2 cellular contexts compared by ENCODE assay signal in the genomic region with DNA sequence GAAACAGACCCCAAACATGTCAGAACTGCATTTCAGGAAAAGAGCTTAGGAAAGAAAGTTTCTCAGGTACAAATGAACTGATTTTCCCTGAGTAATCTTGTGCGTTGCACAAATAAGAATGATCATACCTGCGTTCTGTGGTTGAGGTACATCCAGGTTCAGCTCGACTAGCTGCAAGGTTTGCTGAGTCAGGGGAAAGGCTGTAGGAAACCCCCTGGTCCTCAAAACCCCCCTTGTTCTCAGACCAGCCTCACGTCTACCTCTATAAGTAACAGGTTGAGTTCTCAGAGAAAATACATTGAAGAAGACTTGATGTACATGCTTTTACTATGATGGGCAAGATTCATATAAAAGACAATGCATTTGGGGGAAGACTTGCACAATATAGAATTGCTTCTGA.
TF ChIP-seq lines count a peak whose summit lies in the region.

No MANE protein-coding gene starts in this region.

TF ChIP-seq in HepG2, 621 proteins besides CTCF, POLR2A, EP300 and RAD21:
- TF ChIP-seq ZNF784 (CRISPR knock-in tag; IDR thresholded peaks at IDR 0.05; ENCODE audit: borderline replicate concordance) (no peak), GATAD1 (CRISPR knock-in tag; IDR thresholded peaks at IDR 0.05) (no peak), CREM (IDR thresholded peaks at IDR 0.05) (no peak), CREM (CRISPR knock-in tag; IDR thresholded peaks at IDR 0.05) (no peak), ZNF850 (CRISPR knock-in tag; conservative IDR thresholded peaks at IDR 0.05) (no peak), MAFK (conservative IDR thresholded peaks at IDR 0.05 in 1 of 2, IDR thresholded peaks at IDR 0.05 in 1 of 2; ENCODE audit: low read length in 2 of 2) (peak; percentile 56 to 85), MAFF (IDR thresholded peaks at IDR 0.05; ENCODE audit: low read depth, low read length) (peak; percentile 73), JUN (CRISPR knock-in tag; IDR thresholded peaks at IDR 0.05) (no peak)
- TF ChIP-seq, protein P1, sequence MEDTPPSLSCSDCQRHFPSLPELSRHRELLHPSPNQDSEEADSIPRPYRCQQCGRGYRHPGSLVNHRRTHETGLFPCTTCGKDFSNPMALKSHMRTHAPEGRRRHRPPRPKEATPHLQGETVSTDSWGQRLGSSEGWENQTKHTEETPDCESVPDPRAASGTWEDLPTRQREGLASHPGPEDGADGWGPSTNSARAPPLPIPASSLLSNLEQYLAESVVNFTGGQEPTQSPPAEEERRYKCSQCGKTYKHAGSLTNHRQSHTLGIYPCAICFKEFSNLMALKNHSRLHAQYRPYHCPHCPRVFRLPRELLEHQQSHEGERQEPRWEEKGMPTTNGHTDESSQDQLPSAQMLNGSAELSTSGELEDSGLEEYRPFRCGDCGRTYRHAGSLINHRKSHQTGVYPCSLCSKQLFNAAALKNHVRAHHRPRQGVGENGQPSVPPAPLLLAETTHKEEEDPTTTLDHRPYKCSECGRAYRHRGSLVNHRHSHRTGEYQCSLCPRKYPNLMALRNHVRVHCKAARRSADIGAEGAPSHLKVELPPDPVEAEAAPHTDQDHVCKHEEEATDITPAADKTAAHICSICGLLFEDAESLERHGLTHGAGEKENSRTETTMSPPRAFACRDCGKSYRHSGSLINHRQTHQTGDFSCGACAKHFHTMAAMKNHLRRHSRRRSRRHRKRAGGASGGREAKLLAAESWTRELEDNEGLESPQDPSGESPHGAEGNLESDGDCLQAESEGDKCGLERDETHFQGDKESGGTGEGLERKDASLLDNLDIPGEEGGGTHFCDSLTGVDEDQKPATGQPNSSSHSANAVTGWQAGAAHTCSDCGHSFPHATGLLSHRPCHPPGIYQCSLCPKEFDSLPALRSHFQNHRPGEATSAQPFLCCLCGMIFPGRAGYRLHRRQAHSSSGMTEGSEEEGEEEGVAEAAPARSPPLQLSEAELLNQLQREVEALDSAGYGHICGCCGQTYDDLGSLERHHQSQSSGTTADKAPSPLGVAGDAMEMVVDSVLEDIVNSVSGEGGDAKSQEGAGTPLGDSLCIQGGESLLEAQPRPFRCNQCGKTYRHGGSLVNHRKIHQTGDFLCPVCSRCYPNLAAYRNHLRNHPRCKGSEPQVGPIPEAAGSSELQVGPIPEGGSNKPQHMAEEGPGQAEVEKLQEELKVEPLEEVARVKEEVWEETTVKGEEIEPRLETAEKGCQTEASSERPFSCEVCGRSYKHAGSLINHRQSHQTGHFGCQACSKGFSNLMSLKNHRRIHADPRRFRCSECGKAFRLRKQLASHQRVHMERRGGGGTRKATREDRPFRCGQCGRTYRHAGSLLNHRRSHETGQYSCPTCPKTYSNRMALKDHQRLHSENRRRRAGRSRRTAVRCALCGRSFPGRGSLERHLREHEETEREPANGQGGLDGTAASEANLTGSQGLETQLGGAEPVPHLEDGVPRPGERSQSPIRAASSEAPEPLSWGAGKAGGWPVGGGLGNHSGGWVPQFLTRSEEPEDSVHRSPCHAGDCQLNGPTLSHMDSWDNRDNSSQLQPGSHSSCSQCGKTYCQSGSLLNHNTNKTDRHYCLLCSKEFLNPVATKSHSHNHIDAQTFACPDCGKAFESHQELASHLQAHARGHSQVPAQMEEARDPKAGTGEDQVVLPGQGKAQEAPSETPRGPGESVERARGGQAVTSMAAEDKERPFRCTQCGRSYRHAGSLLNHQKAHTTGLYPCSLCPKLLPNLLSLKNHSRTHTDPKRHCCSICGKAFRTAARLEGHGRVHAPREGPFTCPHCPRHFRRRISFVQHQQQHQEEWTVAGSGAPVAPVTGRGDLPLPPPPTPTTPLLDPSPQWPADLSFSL (CRISPR knock-in tag; IDR thresholded peaks at IDR 0.05) = no peak

TF ChIP-seq in H1, 55 proteins besides CTCF, POLR2A, EP300 and RAD21:
- no peak for TF ChIP-seq KDM1A (IDR thresholded peaks at IDR 0.05; ENCODE audit: borderline replicate concordance, low read length)
- TF ChIP-seq BACH1 (IDR thresholded peaks at IDR 0.05; ENCODE audit: low read length) = 0 out of 2 replicates have a peak, but pooled peaks have one; percentile 30
- no peak for TF ChIP-seq TAF1 (IDR thresholded peaks at IDR 0.05; ENCODE audit: low read depth, low read length)
- peak; percentile 78 for TF ChIP-seq MAFK (IDR thresholded peaks at IDR 0.05; ENCODE audit: low read depth, low read length)
